18 cellular contexts compared by ENCODE assay signal in genomic region chr12:23197266-23197665, GRCh38.
DNase-seq lines count a peak whose midpoint lies in the region; ATAC-seq and TF ChIP-seq lines count a peak whose summit lies in the region.
"Had no signal": no experiment of that assay in that cellular context is flagged by ENCODE, and none has a peak within 500 bp of the region (broad histone marks: within the 10 kb centered on the region; RNA-seq: fewer than 3 reads in every experiment).

No MANE protein-coding gene starts in this region.

- H3K9me3 ChIP-seq in uterus: no peaks in the 10 kb centered on the region

- no peaks in the 10 kb centered on the region for H3K27me3 ChIP-seq in uterus

- TF ChIP-seq CTCF in LNCaP clone FGC (IDR thresholded peaks at IDR 0.05; ENCODE audit: control insufficient read depth, extremely low read depth, insufficient read depth) (no peak), choroid plexus epithelial cell (conservative IDR thresholded peaks at IDR 0.05; ENCODE audit: low read depth, low read length) (no peak), fibroblast of villous mesenchyme (IDR thresholded peaks at IDR 0.05; ENCODE audit: insufficient read depth, low read depth, low read length) (no peak), uterus (IDR thresholded peaks at IDR 0.05) (no peak)

- intact Hi-C loops in uterus (cut with DNase I; ENCODE audit: low total_unique reads): no loop called here

- no peaks in the 10 kb centered on the region for H3K36me3 ChIP-seq in uterus

- H3K4me3 ChIP-seq in LNCaP clone FGC (ENCODE audit: low read depth, low read length) (no peak overlapping the region), choroid plexus epithelial cell (ENCODE audit: low read depth, low read length) (no peak overlapping the region), fibroblast of villous mesenchyme (ENCODE audit: low read depth, low read length) (no peak overlapping the region), uterus (no peak overlapping the region)

- H3K4me1 ChIP-seq in uterus: peaks cover 0 to 5% of the 10 kb centered on the region in 2 donors

- H3K27ac ChIP-seq in uterus: peak overlapping the region; percentile 56 to 76

- ATAC-seq in HG02981 (IDR thresholded peaks at IDR 0.05; ENCODE audit: unreplicated experiment): no peak
- ATAC-seq: Panc1, Right ventricle myocardium inferior had no signal

- peak; percentile 66 for DNase-seq in LNCaP clone FGC (ENCODE audit: low read depth)
- DNase-seq in choroid plexus epithelial cell (ENCODE audit: low read depth): peak; percentile 3
- DNase-seq in fibroblast of villous mesenchyme (ENCODE audit: low read depth): peak; percentile 45
- no peak for DNase-seq in uterus
- DNase-seq in NCI-H526 (lab: John Stamatoyannopoulos, UW): no peak
- no peak for DNase-seq in HT-29 (ENCODE audit: low spot score)
- DNase-seq: ACHN; Calu3; CD4-positive, alpha-beta T cell; KG1; MM.1S; NCI-H1105 treated with DMSO at 0.1 percent for 48 hours; NCI-H187 treated with DMSO at 0.1 percent for 48 hours; NCI-H446 treated with DMSO at 0.1 percent for 48 hours; NCI-H774 had no signal

- no peak for TF ChIP-seq POLR2A in uterus (IDR thresholded peaks at IDR 0.05)

Comparison
In these comparisons a context has a peak if more than half of its experiments do, and no peak if none do; other contexts are left out.
1. DNase-seq: peak in LNCaP clone FGC (single experiment), choroid plexus epithelial cell (single experiment) and fibroblast of villous mesenchyme (single experiment); none in uterus (0 of 2), NCI-H526 (0 of 2) and HT-29 (single experiment).